Comparison of ENCODE assay signal across 1 cellular context in the genomic region with DNA sequence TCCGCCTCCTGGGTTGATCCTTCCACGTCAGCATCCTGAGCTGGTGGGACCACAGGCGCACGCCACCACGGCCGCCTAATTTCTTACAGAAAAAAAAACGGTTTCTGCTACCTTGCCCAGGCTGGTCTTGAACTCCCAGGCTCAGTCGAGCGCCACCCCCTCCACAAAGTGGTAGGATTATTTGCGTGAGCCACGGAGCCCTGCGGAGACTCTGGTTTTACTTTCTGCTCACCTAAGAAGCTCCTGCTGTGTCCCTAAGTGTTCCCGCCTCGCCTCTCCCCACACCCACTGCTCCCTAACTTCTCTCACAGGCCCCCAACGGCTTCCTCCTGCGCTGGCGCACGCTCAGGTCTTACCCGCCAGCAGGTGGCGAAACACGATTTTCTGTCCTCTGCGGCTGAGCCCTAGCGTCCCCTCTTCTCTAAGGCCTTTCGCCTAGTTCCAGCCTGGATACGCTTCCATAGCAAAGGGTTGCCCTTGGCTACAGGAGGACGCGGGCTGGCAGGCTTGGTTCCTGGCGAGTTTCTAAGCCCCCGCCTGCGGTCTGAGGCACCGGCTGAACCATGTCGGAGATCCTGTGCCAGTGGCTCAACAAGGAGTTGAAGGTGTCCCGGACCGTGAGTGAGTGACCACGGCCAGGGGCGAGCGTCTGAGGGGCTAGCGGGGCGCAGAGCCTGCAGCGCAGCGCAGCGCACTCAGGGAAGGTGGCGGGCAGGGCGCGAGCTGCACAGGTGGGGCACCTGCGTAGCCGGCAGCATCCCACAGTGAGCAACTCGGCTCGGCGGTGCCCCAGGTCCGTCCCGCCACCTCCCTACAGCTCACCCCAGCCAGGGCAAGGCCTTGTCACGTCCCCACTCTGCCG.
A peak's percentile ranks its signal among the peaks of the same experiment; 100 is the strongest.
TF ChIP-seq lines count a peak whose summit lies in the region.

A gene with protein sequence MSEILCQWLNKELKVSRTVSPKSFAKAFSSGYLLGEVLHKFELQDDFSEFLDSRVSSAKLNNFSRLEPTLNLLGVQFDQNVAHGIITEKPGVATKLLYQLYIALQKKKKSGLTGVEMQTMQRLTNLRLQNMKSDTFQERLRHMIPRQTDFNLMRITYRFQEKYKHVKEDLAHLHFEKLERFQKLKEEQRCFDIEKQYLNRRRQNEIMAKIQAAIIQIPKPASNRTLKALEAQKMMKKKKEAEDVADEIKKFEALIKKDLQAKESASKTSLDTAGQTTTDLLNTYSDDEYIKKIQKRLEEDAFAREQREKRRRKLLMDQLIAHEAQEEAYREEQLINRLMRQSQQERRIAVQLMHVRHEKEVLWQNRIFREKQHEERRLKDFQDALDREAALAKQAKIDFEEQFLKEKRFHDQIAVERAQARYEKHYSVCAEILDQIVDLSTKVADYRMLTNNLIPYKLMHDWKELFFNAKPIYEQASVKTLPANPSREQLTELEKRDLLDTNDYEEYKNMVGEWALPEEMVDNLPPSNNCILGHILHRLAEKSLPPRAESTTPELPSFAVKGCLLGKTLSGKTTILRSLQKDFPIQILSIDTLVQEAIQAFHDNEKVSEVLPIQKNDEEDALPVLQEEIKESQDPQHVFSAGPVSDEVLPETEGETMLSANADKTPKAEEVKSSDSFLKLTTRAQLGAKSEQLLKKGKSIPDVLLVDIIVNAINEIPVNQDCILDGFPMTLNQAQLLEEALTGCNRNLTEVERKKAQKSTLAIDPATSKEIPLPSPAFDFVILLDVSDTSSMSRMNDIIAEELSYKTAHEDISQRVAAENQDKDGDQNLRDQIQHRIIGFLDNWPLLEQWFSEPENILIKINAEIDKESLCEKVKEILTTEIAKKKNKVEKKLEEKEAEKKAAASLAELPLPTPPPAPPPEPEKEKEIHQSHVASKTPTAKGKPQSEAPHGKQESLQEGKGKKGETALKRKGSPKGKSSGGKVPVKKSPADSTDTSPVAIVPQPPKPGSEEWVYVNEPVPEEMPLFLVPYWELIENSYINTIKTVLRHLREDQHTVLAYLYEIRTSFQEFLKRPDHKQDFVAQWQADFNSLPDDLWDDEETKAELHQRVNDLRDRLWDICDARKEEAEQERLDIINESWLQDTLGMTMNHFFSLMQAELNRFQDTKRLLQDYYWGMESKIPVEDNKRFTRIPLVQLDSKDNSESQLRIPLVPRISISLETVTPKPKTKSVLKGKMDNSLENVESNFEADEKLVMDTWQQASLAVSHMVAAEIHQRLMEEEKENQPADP (N-terminal part only) (plus strand): TSS at position 429 of the 862 bp plus-strand sequence. CDS start 135 bp downstream, at position 564.

TF ChIP-seq in HepG2, 621 proteins besides CTCF, POLR2A, EP300 and RAD21 (continued from another document and continues in another):
- TF ChIP-seq, protein P1, sequence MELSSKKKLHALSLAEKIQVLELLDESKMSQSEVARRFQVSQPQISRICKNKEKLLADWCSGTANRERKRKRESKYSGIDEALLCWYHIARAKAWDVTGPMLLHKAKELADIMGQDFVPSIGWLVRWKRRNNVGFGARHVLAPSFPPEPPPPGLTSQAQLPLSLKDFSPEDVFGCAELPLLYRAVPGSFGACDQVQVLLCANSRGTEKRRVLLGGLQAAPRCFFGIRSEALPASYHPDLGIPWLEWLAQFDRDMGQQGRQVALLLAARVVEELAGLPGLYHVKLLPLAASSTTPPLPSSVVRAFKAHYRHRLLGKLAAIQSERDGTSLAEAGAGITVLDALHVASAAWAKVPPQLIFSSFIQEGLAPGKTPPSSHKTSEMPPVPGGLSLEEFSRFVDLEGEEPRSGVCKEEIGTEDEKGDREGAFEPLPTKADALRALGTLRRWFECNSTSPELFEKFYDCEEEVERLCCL (CRISPR knock-in tag; IDR thresholded peaks at IDR 0.05; ENCODE audit: borderline replicate concordance), result 0 out of 2 replicates have a peak, but pooled peaks have one; percentile 61
- TF ChIP-seq TOPORS (CRISPR knock-in tag; IDR thresholded peaks at IDR 0.05), result 0 out of 2 replicates have a peak, but pooled peaks have one; percentile 22
- TF ChIP-seq RBM39 (IDR thresholded peaks at IDR 0.05; ENCODE audit: low read depth, low read length, poor library complexity, severe bottlenecking), result peak; percentile 53
- TF ChIP-seq, protein P2, sequence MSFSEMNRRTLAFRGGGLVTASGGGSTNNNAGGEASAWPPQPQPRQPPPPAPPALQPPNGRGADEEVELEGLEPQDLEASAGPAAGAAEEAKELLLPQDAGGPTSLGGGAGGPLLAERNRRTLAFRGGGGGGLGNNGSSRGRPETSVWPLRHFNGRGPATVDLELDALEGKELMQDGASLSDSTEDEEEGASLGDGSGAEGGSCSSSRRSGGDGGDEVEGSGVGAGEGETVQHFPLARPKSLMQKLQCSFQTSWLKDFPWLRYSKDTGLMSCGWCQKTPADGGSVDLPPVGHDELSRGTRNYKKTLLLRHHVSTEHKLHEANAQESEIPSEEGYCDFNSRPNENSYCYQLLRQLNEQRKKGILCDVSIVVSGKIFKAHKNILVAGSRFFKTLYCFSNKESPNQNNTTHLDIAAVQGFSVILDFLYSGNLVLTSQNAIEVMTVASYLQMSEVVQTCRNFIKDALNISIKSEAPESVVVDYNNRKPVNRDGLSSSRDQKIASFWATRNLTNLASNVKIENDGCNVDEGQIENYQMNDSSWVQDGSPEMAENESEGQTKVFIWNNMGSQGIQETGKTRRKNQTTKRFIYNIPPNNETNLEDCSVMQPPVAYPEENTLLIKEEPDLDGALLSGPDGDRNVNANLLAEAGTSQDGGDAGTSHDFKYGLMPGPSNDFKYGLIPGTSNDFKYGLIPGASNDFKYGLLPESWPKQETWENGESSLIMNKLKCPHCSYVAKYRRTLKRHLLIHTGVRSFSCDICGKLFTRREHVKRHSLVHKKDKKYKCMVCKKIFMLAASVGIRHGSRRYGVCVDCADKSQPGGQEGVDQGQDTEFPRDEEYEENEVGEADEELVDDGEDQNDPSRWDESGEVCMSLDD (CRISPR knock-in tag; IDR thresholded peaks at IDR 0.05; ENCODE audit: borderline replicate concordance), result peak; percentile 46; the same call in 1 of the 2 replicates
- 0 out of 2 replicates have a peak, but pooled peaks have one; percentile 63 for TF ChIP-seq TMF1 (CRISPR knock-in tag; IDR thresholded peaks at IDR 0.05; ENCODE audit: low read depth)
- TF ChIP-seq EED (CRISPR knock-in tag; IDR thresholded peaks at IDR 0.05), result 0 out of 2 replicates have a peak, but pooled peaks have one; percentile 33
- peak; percentile 60; the same call in 1 of the 2 replicates for TF ChIP-seq CBFB (CRISPR knock-in tag; IDR thresholded peaks at IDR 0.05)
- TF ChIP-seq, protein P3, sequence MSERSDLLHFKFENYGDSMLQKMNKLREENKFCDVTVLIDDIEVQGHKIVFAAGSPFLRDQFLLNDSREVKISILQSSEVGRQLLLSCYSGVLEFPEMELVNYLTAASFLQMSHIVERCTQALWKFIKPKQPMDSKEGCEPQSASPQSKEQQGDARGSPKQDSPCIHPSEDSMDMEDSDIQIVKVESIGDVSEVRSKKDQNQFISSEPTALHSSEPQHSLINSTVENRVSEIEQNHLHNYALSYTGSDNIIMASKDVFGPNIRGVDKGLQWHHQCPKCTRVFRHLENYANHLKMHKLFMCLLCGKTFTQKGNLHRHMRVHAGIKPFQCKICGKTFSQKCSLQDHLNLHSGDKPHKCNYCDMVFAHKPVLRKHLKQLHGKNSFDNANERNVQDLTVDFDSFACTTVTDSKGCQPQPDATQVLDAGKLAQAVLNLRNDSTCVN (CRISPR knock-in tag; IDR thresholded peaks at IDR 0.05; ENCODE audit: borderline replicate concordance), result peak; percentile 19; the same call in 1 of the 2 replicates
- TF ChIP-seq ZNF879 (CRISPR knock-in tag; IDR thresholded peaks at IDR 0.05), result 0 out of 2 replicates have a peak, but pooled peaks have one; percentile 61
- TF ChIP-seq CBX5 (CRISPR knock-in tag; IDR thresholded peaks at IDR 0.05; ENCODE audit: borderline replicate concordance), result peak; percentile 76; the same call in 1 of the 2 replicates
- TF ChIP-seq MAF1 (CRISPR knock-in tag; IDR thresholded peaks at IDR 0.05; ENCODE audit: borderline replicate concordance), result 0 out of 2 replicates have a peak, but pooled peaks have one; percentile 42
- peak; percentile 83 for TF ChIP-seq PHF8 (CRISPR knock-in tag; IDR thresholded peaks at IDR 0.05)
- TF ChIP-seq REPIN1 (CRISPR knock-in tag; IDR thresholded peaks at IDR 0.05; ENCODE audit: borderline replicate concordance, low read depth), result peak; percentile 64; the same call in 1 of the 2 replicates
- TF ChIP-seq MIER2 (CRISPR knock-in tag; IDR thresholded peaks at IDR 0.05), result peak; percentile 62; the same call in 1 of the 2 replicates
- peak; percentile 79 for TF ChIP-seq SPEN (CRISPR knock-in tag; IDR thresholded peaks at IDR 0.05; ENCODE audit: low read depth)
- no peak for TF ChIP-seq ZNF878 (CRISPR knock-in tag; IDR thresholded peaks at IDR 0.05)
- TF ChIP-seq ZNF792 (CRISPR knock-in tag; IDR thresholded peaks at IDR 0.05), result peak; percentile 42; the same call in 1 of the 2 replicates
- peak; percentile 50; the same call in 1 of the 2 replicates for TF ChIP-seq DMAP1 (CRISPR knock-in tag; IDR thresholded peaks at IDR 0.05)
- TF ChIP-seq SAP130 (CRISPR knock-in tag; IDR thresholded peaks at IDR 0.05; ENCODE audit: low read depth), result peak; percentile 95
- TF ChIP-seq, protein P4, sequence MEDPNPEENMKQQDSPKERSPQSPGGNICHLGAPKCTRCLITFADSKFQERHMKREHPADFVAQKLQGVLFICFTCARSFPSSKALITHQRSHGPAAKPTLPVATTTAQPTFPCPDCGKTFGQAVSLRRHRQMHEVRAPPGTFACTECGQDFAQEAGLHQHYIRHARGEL (CRISPR knock-in tag; IDR thresholded peaks at IDR 0.05), result no peak
- TF ChIP-seq PCBP2 (optimal IDR thresholded peaks at IDR 0.05; ENCODE audit: low read depth, low read length, poor library complexity, severe bottlenecking), result no peak
- TF ChIP-seq ZNF292 (CRISPR knock-in tag; IDR thresholded peaks at IDR 0.05; ENCODE audit: borderline replicate concordance, low read depth), result peak; percentile 56; the same call in 1 of the 2 replicates
- TF ChIP-seq NCOA2 (CRISPR knock-in tag; IDR thresholded peaks at IDR 0.05), result peak; percentile 36
- TF ChIP-seq GATAD2A (CRISPR knock-in tag; IDR thresholded peaks at IDR 0.05), result peak; percentile 67
- TF ChIP-seq, protein P5, sequence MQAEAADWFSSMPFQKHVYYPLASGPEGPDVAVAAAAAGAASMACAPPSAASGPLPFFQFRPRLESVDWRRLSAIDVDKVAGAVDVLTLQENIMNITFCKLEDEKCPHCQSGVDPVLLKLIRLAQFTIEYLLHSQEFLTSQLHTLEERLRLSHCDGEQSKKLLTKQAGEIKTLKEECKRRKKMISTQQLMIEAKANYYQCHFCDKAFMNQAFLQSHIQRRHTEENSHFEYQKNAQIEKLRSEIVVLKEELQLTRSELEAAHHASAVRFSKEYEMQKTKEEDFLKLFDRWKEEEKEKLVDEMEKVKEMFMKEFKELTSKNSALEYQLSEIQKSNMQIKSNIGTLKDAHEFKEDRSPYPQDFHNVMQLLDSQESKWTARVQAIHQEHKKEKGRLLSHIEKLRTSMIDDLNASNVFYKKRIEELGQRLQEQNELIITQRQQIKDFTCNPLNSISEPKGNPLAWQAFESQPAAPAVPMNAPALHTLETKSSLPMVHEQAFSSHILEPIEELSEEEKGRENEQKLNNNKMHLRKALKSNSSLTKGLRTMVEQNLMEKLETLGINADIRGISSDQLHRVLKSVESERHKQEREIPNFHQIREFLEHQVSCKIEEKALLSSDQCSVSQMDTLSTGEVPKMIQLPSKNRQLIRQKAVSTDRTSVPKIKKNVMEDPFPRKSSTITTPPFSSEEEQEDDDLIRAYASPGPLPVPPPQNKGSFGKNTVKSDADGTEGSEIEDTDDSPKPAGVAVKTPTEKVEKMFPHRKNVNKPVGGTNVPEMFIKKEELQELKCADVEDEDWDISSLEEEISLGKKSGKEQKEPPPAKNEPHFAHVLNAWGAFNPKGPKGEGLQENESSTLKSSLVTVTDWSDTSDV (CRISPR knock-in tag; IDR thresholded peaks at IDR 0.05), result 0 out of 2 replicates have a peak, but pooled peaks have one; percentile 14
- no peak for TF ChIP-seq ZBTB7A (CRISPR knock-in tag; IDR thresholded peaks at IDR 0.05)
- no peak for TF ChIP-seq TCF7L2 (IDR thresholded peaks at IDR 0.05; ENCODE audit: low read depth, low read length)
- TF ChIP-seq ZNF891 (CRISPR knock-in tag; IDR thresholded peaks at IDR 0.05), result peak; percentile 68; the same call in 1 of the 2 replicates
- peak; percentile 74 for TF ChIP-seq ZEB1 (IDR thresholded peaks at IDR 0.05; ENCODE audit: insufficient replicate concordance, low read depth)
- peak; percentile 66; the same call in 1 of the 2 replicates for TF ChIP-seq KDM5B (CRISPR knock-in tag; IDR thresholded peaks at IDR 0.05; ENCODE audit: borderline replicate concordance)
- TF ChIP-seq ZKSCAN1 (IDR thresholded peaks at IDR 0.05; ENCODE audit: low read length), result no peak
- TF ChIP-seq, protein P6, sequence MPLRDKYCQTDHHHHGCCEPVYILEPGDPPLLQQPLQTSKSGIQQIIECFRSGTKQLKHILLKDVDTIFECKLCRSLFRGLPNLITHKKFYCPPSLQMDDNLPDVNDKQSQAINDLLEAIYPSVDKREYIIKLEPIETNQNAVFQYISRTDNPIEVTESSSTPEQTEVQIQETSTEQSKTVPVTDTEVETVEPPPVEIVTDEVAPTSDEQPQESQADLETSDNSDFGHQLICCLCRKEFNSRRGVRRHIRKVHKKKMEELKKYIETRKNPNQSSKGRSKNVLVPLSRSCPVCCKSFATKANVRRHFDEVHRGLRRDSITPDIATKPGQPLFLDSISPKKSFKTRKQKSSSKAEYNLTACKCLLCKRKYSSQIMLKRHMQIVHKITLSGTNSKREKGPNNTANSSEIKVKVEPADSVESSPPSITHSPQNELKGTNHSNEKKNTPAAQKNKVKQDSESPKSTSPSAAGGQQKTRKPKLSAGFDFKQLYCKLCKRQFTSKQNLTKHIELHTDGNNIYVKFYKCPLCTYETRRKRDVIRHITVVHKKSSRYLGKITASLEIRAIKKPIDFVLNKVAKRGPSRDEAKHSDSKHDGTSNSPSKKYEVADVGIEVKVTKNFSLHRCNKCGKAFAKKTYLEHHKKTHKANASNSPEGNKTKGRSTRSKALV (CRISPR knock-in tag; IDR thresholded peaks at IDR 0.05), result peak; percentile 98
- no peak for TF ChIP-seq ZNF160 (CRISPR knock-in tag; IDR thresholded peaks at IDR 0.05)
- TF ChIP-seq, protein P7, sequence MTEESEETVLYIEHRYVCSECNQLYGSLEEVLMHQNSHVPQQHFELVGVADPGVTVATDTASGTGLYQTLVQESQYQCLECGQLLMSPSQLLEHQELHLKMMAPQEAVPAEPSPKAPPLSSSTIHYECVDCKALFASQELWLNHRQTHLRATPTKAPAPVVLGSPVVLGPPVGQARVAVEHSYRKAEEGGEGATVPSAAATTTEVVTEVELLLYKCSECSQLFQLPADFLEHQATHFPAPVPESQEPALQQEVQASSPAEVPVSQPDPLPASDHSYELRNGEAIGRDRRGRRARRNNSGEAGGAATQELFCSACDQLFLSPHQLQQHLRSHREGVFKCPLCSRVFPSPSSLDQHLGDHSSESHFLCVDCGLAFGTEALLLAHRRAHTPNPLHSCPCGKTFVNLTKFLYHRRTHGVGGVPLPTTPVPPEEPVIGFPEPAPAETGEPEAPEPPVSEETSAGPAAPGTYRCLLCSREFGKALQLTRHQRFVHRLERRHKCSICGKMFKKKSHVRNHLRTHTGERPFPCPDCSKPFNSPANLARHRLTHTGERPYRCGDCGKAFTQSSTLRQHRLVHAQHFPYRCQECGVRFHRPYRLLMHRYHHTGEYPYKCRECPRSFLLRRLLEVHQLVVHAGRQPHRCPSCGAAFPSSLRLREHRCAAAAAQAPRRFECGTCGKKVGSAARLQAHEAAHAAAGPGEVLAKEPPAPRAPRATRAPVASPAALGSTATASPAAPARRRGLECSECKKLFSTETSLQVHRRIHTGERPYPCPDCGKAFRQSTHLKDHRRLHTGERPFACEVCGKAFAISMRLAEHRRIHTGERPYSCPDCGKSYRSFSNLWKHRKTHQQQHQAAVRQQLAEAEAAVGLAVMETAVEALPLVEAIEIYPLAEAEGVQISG (CRISPR knock-in tag; IDR thresholded peaks at IDR 0.05), result peak; percentile 99
- TF ChIP-seq KDM5A (IDR thresholded peaks at IDR 0.05; ENCODE audit: borderline replicate concordance, low read length), result peak; percentile 74; the same call in 1 of the 2 replicates
- TF ChIP-seq SATB2 (CRISPR knock-in tag; IDR thresholded peaks at IDR 0.05), result 0 out of 2 replicates have a peak, but pooled peaks have one; percentile 51
- TF ChIP-seq MED13 (CRISPR knock-in tag; IDR thresholded peaks at IDR 0.05), result peak; percentile 50; the same call in 1 of the 2 replicates
